10 cellular contexts compared by ENCODE assay signal in genomic region chr12:54016478-54016964, GRCh38. TPM values are rescaled to one million over a fixed set of nuclear protein-coding genes. Genes with fewer than 3 reads are reported as not detected.
DNase-seq lines count a peak whose midpoint lies in the region; ATAC-seq and TF ChIP-seq lines count a peak whose summit lies in the region.
"Had no signal": no experiment of that assay in that cellular context is flagged by ENCODE, and none has a peak within 500 bp of the region (broad histone marks: within the 10 kb centered on the region; RNA-seq: fewer than 3 reads in every experiment).

No MANE protein-coding gene starts in this region.

- H3K9me3 Mint-ChIP-seq in effector memory CD8-positive, alpha-beta T cell, result no peaks in the 10 kb centered on the region

- H3K9me3 ChIP-seq in smooth muscle cell (replicated peaks; ENCODE audit: low read depth), result no peaks in the 10 kb centered on the region

- H3K79me2 ChIP-seq in smooth muscle cell (ENCODE audit: low read depth), result peaks cover 4% of the 10 kb centered on the region

- peaks cover 3% of the 10 kb centered on the region for H3K4me1 ChIP-seq in smooth muscle cell (ENCODE audit: low read depth)

- H3F3A ChIP-seq in smooth muscle cell (ENCODE audit: low read depth), result no peaks in the 10 kb centered on the region

- H3K9ac ChIP-seq in smooth muscle cell (ENCODE audit: low read depth), result no peak overlapping the region

- peak overlapping the region; percentile 82 for H3K4me2 ChIP-seq in smooth muscle cell

- peaks cover 15 to 21% of the 10 kb centered on the region in 2 donors for H3K4me1 Mint-ChIP-seq in effector memory CD8-positive, alpha-beta T cell (ENCODE audit: low read depth in 2 of 2)

- peak overlapping the region; percentile 17 to 88 for H3K4me3 Mint-ChIP-seq in effector memory CD8-positive, alpha-beta T cell

- peak overlapping the region; percentile 42 for H3K4me3 ChIP-seq in smooth muscle cell

- no peak overlapping the region for H3K27ac Mint-ChIP-seq in effector memory CD8-positive, alpha-beta T cell

- peaks cover 90% of the 10 kb centered on the region for H3K27me3 ChIP-seq in smooth muscle cell (ENCODE audit: low read depth)

- ATAC-seq in effector memory CD8-positive, alpha-beta T cell (replicated peaks), result no peak

- no peak for TF ChIP-seq CTCF in smooth muscle cell (IDR thresholded peaks at IDR 0.05; ENCODE audit: borderline replicate concordance, insufficient read depth, poor library complexity, severe bottlenecking)

- DNase-seq in GM04504 (ENCODE audit: low read depth) (peak; percentile 85), NCI-H446 treated with DMSO at 0.1 percent for 48 hours (lab: John Stamatoyannopoulos, UW) (peak; percentile 67), smooth muscle cell (lab: John Stamatoyannopoulos, UW; ENCODE audit: unreplicated experiment) (no peak), NCI-H1436 (lab: John Stamatoyannopoulos, UW) (no peak), NCI-H2107 treated with DMSO at 0.1 percent for 48 hours (lab: John Stamatoyannopoulos, UW; ENCODE audit: unreplicated experiment) (no peak), erythroblast (lab: John Stamatoyannopoulos, UW) (no peak)
- no peak for DNase-seq in effector memory CD8-positive, alpha-beta T cell
- DNase-seq in activated CD4-positive, CD25-positive, alpha-beta regulatory T cell treated with anti-CD3 and anti-CD28 coated beads, Interleukin-2, amount 50 U/mL, for 72 hours, result no peak

- peak overlapping the region; percentile 20 for H3K27ac ChIP-seq in smooth muscle cell (ENCODE audit: low read depth)
- H3K27ac ChIP-seq: epithelial cell of prostate, HL-60 had no signal

- TF ChIP-seq POLR2A in erythroblast (IDR thresholded peaks at IDR 0.05; ENCODE audit: low read length), result no peak

- no peak overlapping the region for H2AFZ ChIP-seq in smooth muscle cell (ENCODE audit: low read depth)

- H3K27me3 Mint-ChIP-seq in effector memory CD8-positive, alpha-beta T cell, result peaks cover 36 to 59% of the 10 kb centered on the region in 2 donors

- WGBS in smooth muscle cell (ENCODE audit: low lambda C conversion rate), result 5% methylated on average over 24 of the region's 25 CpGs

- H3K36me3 Mint-ChIP-seq in effector memory CD8-positive, alpha-beta T cell (ENCODE audit: insufficient read depth), result peaks cover 22% of the 10 kb centered on the region

- no peaks in the 10 kb centered on the region for H4K20me1 ChIP-seq in smooth muscle cell (ENCODE audit: low read depth)

- H3K36me3 ChIP-seq in smooth muscle cell (ENCODE audit: low read depth), result no peaks in the 10 kb centered on the region

RNA-seq across cellular contexts. Expression of gene HOXC8, which starts 7.7 kb away (rescaled TPM):
- 1.4 and 1.6 TPM in 2 replicates for total RNA-seq in smooth muscle cell
- 3.8 and 4.4 TPM in 2 replicates for polyA plus RNA-seq in smooth muscle cell

RNA-seq across cellular contexts. Expression of gene HOXC6, which starts 11.7 kb away (rescaled TPM):
- total RNA-seq in smooth muscle cell, result 3.0 and 3.1 TPM in 2 replicates
- 8.3 and 12.3 TPM in 2 replicates for polyA plus RNA-seq in smooth muscle cell

RNA-seq across cellular contexts. Expression of gene HOXC5, which starts 16.3 kb away (rescaled TPM):
- total RNA-seq in smooth muscle cell, result 1.3 TPM in 1 of 2 replicates, not detected in the other
- 0.54 TPM in 1 of 2 replicates, not detected in the other for polyA plus RNA-seq in smooth muscle cell

RNA-seq across cellular contexts. Expression of gene HOXC9, which starts 16.6 kb away (rescaled TPM):
- 0.54 and 1.2 TPM in 2 replicates for total RNA-seq in smooth muscle cell
- 2.5 and 2.7 TPM in 2 replicates for polyA plus RNA-seq in smooth muscle cell

RNA-seq across cellular contexts. Expression of gene HOXC10, which starts 31.6 kb away (rescaled TPM):
- total RNA-seq in smooth muscle cell, result not detected in 2 replicates
- polyA plus RNA-seq in smooth muscle cell, result 0.66 and 0.67 TPM in 2 replicates

Comparison
In these comparisons a context has a peak if more than half of its experiments do, and no peak if none do; other contexts are left out.
1. DNase-seq: peak in GM04504 (single experiment) and NCI-H446 treated with DMSO at 0.1 percent for 48 hours (single experiment); none in effector memory CD8-positive, alpha-beta T cell (0 of 3), smooth muscle cell (single experiment), NCI-H1436 (single experiment), NCI-H2107 treated with DMSO at 0.1 percent for 48 hours (single experiment), activated CD4-positive, CD25-positive, alpha-beta regulatory T cell treated with anti-CD3 and anti-CD28 coated beads, Interleukin-2, amount 50 U/mL, for 72 hours (single experiment) and erythroblast (0 of 2).